Comparison of ENCODE assay signal across 20 cellular contexts in genomic region chr6:10713962-10714361, GRCh38. TPM values are rescaled to one million over a fixed set of nuclear protein-coding genes. Genes with fewer than 3 reads are reported as not detected.
A peak's percentile ranks its signal among the peaks of the same experiment; 100 is the strongest.
DNase-seq lines count a peak whose midpoint lies in the region; ATAC-seq and TF ChIP-seq lines count a peak whose summit lies in the region.
"Had no signal": no experiment of that assay in that cellular context is flagged by ENCODE, and none has a peak within 500 bp of the region (broad histone marks: within the 10 kb centered on the region; RNA-seq: fewer than 3 reads in every experiment).

No MANE protein-coding gene starts in this region.

- peaks cover 13% of the 10 kb centered on the region for H3K9me3 Mint-ChIP-seq in activated CD4-positive, alpha-beta T cell treated with anti-CD3 and anti-CD28 coated beads, Interleukin-2, amount 10 ng/mL, durations not matched to agents 7 days and 5 days
- H3K9me3 Mint-ChIP-seq in IgD-negative memory B cell (peaks cover 0 to 3% (median 0%) of the 10 kb centered on the region in 3 donors), neural crest cell (no peaks in the 10 kb centered on the region)
- H3K9me3 Mint-ChIP-seq in CD4-positive, alpha-beta memory T cell: peaks cover 0 to 5% (median 0%) of the 10 kb centered on the region in 8 donors

- no peak overlapping the region for H3K4me3 Mint-ChIP-seq in activated CD4-positive, alpha-beta T cell treated with anti-CD3 and anti-CD28 coated beads, Interleukin-2, amount 10 ng/mL, durations not matched to agents 7 days and 5 days
- H3K4me3 Mint-ChIP-seq in IgD-negative memory B cell (no peak overlapping the region), neural crest cell (no peak overlapping the region)
- no peak overlapping the region for H3K4me3 Mint-ChIP-seq in CD4-positive, alpha-beta memory T cell
- H3K4me3 Mint-ChIP-seq: H9, HFFc6 had no signal

- intact Hi-C loops in CD4-positive, alpha-beta memory T cell (cut with micrococcal nuclease): no loop called here

- H3K27me3 ChIP-seq in CD4-positive, alpha-beta memory T cell (ENCODE audit: insufficient read depth, low read length): no peaks in the 10 kb centered on the region
- H3K27me3 ChIP-seq: SJCRH30 had no signal

- H3K4me3 ChIP-seq in CD4-positive, alpha-beta memory T cell (ENCODE audit: low read length in 2 of 2): no peak overlapping the region
- H3K4me3 ChIP-seq: K562, SJCRH30 had no signal

- no peak for TF ChIP-seq CTCF in neural crest cell (conservative IDR thresholded peaks at IDR 0.05)

- no peaks in the 10 kb centered on the region for H3K4me1 ChIP-seq in CD4-positive, alpha-beta memory T cell (ENCODE audit: insufficient read depth, low read length)
- H3K4me1 ChIP-seq: SJCRH30 had no signal

- peaks cover 8% of the 10 kb centered on the region for H3K36me3 ChIP-seq in CD4-positive, alpha-beta memory T cell (ENCODE audit: insufficient read depth, low read length)
- H3K36me3 ChIP-seq: SJCRH30 had no signal

- no peaks in the 10 kb centered on the region for H3K9me3 ChIP-seq in CD4-positive, alpha-beta memory T cell (ENCODE audit: control insufficient read depth in 1 of 2, low read length in 2 of 2)
- H3K9me3 ChIP-seq: SJCRH30 had no signal

- CTCF ChIA-PET in activated CD4-positive, alpha-beta T cell treated with anti-CD3 and anti-CD28 coated beads, Interleukin-2, amount 10 ng/mL, durations not matched to agents 7 days and 5 days (lab: Charles Lee): no interaction called here
- CTCF ChIA-PET in CD4-positive, alpha-beta memory T cell (lab: Charles Lee; ENCODE audit: partially characterized antibody): no interaction called here

- no peak overlapping the region for H3K27ac ChIP-seq in CD4-positive, alpha-beta memory T cell (ENCODE audit: low read depth, low read length)
- H3K27ac ChIP-seq: C4-2B, SJCRH30 had no signal

- peaks cover 29% of the 10 kb centered on the region for H3K36me3 Mint-ChIP-seq in activated CD4-positive, alpha-beta T cell treated with anti-CD3 and anti-CD28 coated beads, Interleukin-2, amount 10 ng/mL, durations not matched to agents 7 days and 5 days (ENCODE audit: low read depth)
- H3K36me3 Mint-ChIP-seq in IgD-negative memory B cell (no peaks in the 10 kb centered on the region), neural crest cell (ENCODE audit: low read depth) (peaks cover 3% of the 10 kb centered on the region)
- peaks cover 10 to 12% of the 10 kb centered on the region in 2 donors for H3K36me3 Mint-ChIP-seq in CD4-positive, alpha-beta memory T cell

- DNase-seq in activated CD4-positive, alpha-beta T cell treated with anti-CD3 and anti-CD28 coated beads, Interleukin-2, amount 10 ng/mL, durations not matched to agents 7 days and 5 days: no peak
- no peak for DNase-seq in activated CD4-positive, alpha-beta T cell treated with anti-CD3 and anti-CD28 coated beads, Interleukin-2, amount 50 U/mL, for 48 hours
- no peak for DNase-seq in neural crest cell (ENCODE audit: low read depth, low spot score)
- no peak for DNase-seq in stimulated activated naive CD4-positive, alpha-beta T cell treated with Interleukin-2 at 50 U/mL for 16 hours (lab: John Stamatoyannopoulos, UW)
- no peak for DNase-seq in CD4-positive, alpha-beta memory T cell
- DNase-seq: DMS53; GDM1; H9; HFFc6; NCI-H1105; NCI-H2029 treated with DMSO at 0.1 percent for 48 hours; NCI-H226; NCI-H510A treated with DMSO at 0.1 percent for 48 hours; NCI-H748 treated with DMSO at 0.1 percent for 48 hours; NK-92 treated with Interleukin-12 subunit alpha and Interleukin-12 subunit beta, amount 100 ng/mL, for 24 hours; SJCRH30 had no signal

- H3K27ac Mint-ChIP-seq in activated CD4-positive, alpha-beta T cell treated with anti-CD3 and anti-CD28 coated beads, Interleukin-2, amount 10 ng/mL, durations not matched to agents 7 days and 5 days: peak overlapping the region; percentile 28
- peak overlapping the region in 2 of 3 donors; percentile 63 to 93 for H3K27ac Mint-ChIP-seq in IgD-negative memory B cell
- peak overlapping the region; percentile 76 for H3K27ac Mint-ChIP-seq in neural crest cell (ENCODE audit: unreplicated experiment)
- H3K27ac Mint-ChIP-seq in CD4-positive, alpha-beta memory T cell: peak overlapping the region in 1 of 7 donors; percentile 29
- H3K27ac Mint-ChIP-seq: HFFc6 had no signal

- peak; percentile 43 for ATAC-seq in GM18498 (IDR thresholded peaks at IDR 0.05; ENCODE audit: unreplicated experiment)
- ATAC-seq: K562 had no signal

- H3K27me3 Mint-ChIP-seq in activated CD4-positive, alpha-beta T cell treated with anti-CD3 and anti-CD28 coated beads, Interleukin-2, amount 10 ng/mL, durations not matched to agents 7 days and 5 days: no peaks in the 10 kb centered on the region
- H3K27me3 Mint-ChIP-seq in IgD-negative memory B cell (no peaks in the 10 kb centered on the region), neural crest cell (ENCODE audit: low read depth) (no peaks in the 10 kb centered on the region)
- no peaks in the 10 kb centered on the region for H3K27me3 Mint-ChIP-seq in CD4-positive, alpha-beta memory T cell

- POLR2A ChIA-PET in activated CD4-positive, alpha-beta T cell treated with anti-CD3 and anti-CD28 coated beads, Interleukin-2, amount 10 ng/mL, durations not matched to agents 7 days and 5 days (lab: Charles Lee): no interaction called here
- POLR2A ChIA-PET in CD4-positive, alpha-beta memory T cell (lab: Charles Lee; ENCODE audit: partially characterized antibody): no interaction called here

- H3K4me1 Mint-ChIP-seq in activated CD4-positive, alpha-beta T cell treated with anti-CD3 and anti-CD28 coated beads, Interleukin-2, amount 10 ng/mL, durations not matched to agents 7 days and 5 days: peaks cover 24% of the 10 kb centered on the region
- H3K4me1 Mint-ChIP-seq in IgD-negative memory B cell: no peaks in the 10 kb centered on the region
- no peaks in the 10 kb centered on the region for H3K4me1 Mint-ChIP-seq in neural crest cell
- no peaks in the 10 kb centered on the region for H3K4me1 Mint-ChIP-seq in CD4-positive, alpha-beta memory T cell
- H3K4me1 Mint-ChIP-seq: H9 had no signal

RNA-seq across cellular contexts. Expression of gene TMEM14C, which starts 8.9 kb away (rescaled TPM):
- 10 to 100 TPM; 65.6 to 66.6 TPM for total RNA-seq in activated CD4-positive, alpha-beta T cell treated with anti-CD3 and anti-CD28 coated beads, Interleukin-2, amount 10 ng/mL, durations not matched to agents 7 days and 5 days
- polyA plus RNA-seq in IgD-negative memory B cell: 83.5 TPM
- total RNA-seq in neural crest cell: 88.3 and 90.5 TPM in 2 replicates
- 10 to 100 TPM; 34.1 to 37.3 TPM for total RNA-seq in CD4-positive, alpha-beta memory T cell
- polyA plus RNA-seq in CD4-positive, alpha-beta memory T cell: 100 to 1,000 TPM in 1 of 2 donors, 10 to 100 TPM in 1; 89.9 to 107 TPM

RNA-seq across cellular contexts. Expression of gene PAK1IP1, which starts 19.2 kb away (rescaled TPM):
- total RNA-seq in activated CD4-positive, alpha-beta T cell treated with anti-CD3 and anti-CD28 coated beads, Interleukin-2, amount 10 ng/mL, durations not matched to agents 7 days and 5 days: 10 to 100 TPM; 13.4 to 15.1 TPM
- 14.1 TPM for polyA plus RNA-seq in IgD-negative memory B cell
- total RNA-seq in neural crest cell: 21.6 and 25.4 TPM in 2 replicates
- total RNA-seq in CD4-positive, alpha-beta memory T cell: 1 to 10 TPM; 7.2 to 7.4 TPM
- 10 to 100 TPM; 11.6 to 17.1 TPM for polyA plus RNA-seq in CD4-positive, alpha-beta memory T cell

RNA-seq across cellular contexts. Expression of gene C6orf52, which starts 19.5 kb away (rescaled TPM):
- total RNA-seq in activated CD4-positive, alpha-beta T cell treated with anti-CD3 and anti-CD28 coated beads, Interleukin-2, amount 10 ng/mL, durations not matched to agents 7 days and 5 days: 1 to 10 TPM; 1.1 to 1.9 TPM
- 1.1 TPM for polyA plus RNA-seq in IgD-negative memory B cell
- 5.3 and 8.2 TPM in 2 replicates for total RNA-seq in neural crest cell
- 1 to 10 TPM; 1.2 to 1.5 TPM for total RNA-seq in CD4-positive, alpha-beta memory T cell
- polyA plus RNA-seq in CD4-positive, alpha-beta memory T cell: 1 to 10 TPM in 1 of 2 donors, not detected in 1; 1.5 TPM
- total RNA-seq: HFFc6, SJCRH30 had no signal

RNA-seq across cellular contexts. Expression of gene TMEM14B, which starts 33.6 kb away (rescaled TPM):
- 10 to 100 TPM; 78.3 to 83.6 TPM for total RNA-seq in activated CD4-positive, alpha-beta T cell treated with anti-CD3 and anti-CD28 coated beads, Interleukin-2, amount 10 ng/mL, durations not matched to agents 7 days and 5 days
- 173 TPM for polyA plus RNA-seq in IgD-negative memory B cell
- 80.8 and 81.5 TPM in 2 replicates for total RNA-seq in neural crest cell
- total RNA-seq in CD4-positive, alpha-beta memory T cell: 10 to 100 TPM; 76.9 to 80.6 TPM
- polyA plus RNA-seq in CD4-positive, alpha-beta memory T cell: 100 to 1,000 TPM; 174 to 236 TPM
